Comparison of ENCODE assay signal across 20 cellular contexts in the genomic region with DNA sequence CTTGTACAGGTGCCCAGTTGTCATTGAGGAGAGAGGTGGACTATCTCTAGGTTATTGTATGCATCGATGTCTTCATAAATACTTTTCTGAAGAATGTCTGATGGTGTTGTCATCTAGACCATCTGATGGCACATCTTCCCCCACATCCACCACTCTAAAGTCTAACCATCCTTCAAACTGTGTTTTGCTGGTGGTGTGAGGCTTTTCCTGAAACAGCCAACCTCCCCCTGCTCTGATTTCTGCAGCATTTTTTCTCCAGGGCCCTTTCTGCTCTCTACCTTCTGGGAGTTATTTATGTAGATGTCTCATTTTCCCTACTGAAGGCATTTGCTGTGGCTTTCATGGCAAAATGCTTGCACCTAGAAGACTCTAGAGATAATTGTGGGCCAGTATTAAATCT. TPM values are rescaled to one million over a fixed set of nuclear protein-coding genes. Genes with fewer than 3 reads are reported as not detected.
DNase-seq lines count a peak whose midpoint lies in the region; ATAC-seq and TF ChIP-seq lines count a peak whose summit lies in the region.
"Had no signal": no experiment of that assay in that cellular context is flagged by ENCODE, and none has a peak within 500 bp of the region (broad histone marks: within the 10 kb centered on the region; RNA-seq: fewer than 3 reads in every experiment).

No MANE protein-coding gene starts in this region.

- no peak overlapping the region for H3K9ac ChIP-seq in neuronal stem cell (ENCODE audit: low read depth, low read length, poor library complexity)

- no peaks in the 10 kb centered on the region; the same call in 2 of the 3 replicates for H3K9me3 Mint-ChIP-seq in GM23338
- no peaks in the 10 kb centered on the region for H3K9me3 Mint-ChIP-seq in activated T-helper 17 cell treated with anti-CD3 and anti-CD28 coated beads, Interleukin-2, amount 50 U/mL, for 72 hours
- H3K9me3 Mint-ChIP-seq: effector memory CD8-positive, alpha-beta T cell had no signal

- no CpG with 5 or more reads among the region's 1 CpG for WGBS in neuronal stem cell (ENCODE audit: extremely low coverage in 2 of 2, insufficient read length in 2 of 2, insufficient replicate concordance in 1 of 2), 2 donors

- no peaks in the 10 kb centered on the region for H3K79me2 ChIP-seq in GM23338 (replicated peaks; ENCODE audit: insufficient read depth)

- H3F3A ChIP-seq in GM23338 (replicated peaks; ENCODE audit: low read depth), result no peaks in the 10 kb centered on the region

- H3K4me1 ChIP-seq in GM23338 (ENCODE audit: insufficient read depth) (0 out of 2 replicates have a peak, but pooled peaks cover 3% of the 10 kb centered on the region), lower lobe of right lung (peaks cover 19% of the 10 kb centered on the region), BE2C (peaks cover 5% of the 10 kb centered on the region; the same call in 1 of the 2 replicates), neuronal stem cell (ENCODE audit: control insufficient read depth in 2 of 2, insufficient read depth in 1 of 2, low read depth in 1 of 2, low read length in 2 of 2) (peaks cover 6 to 17% of the 10 kb centered on the region in 2 donors)

- peaks cover 51% of the 10 kb centered on the region for H3K27me3 Mint-ChIP-seq in GM23338 (ENCODE audit: insufficient read depth, low read depth, poor library complexity)
- H3K27me3 Mint-ChIP-seq in activated T-helper 17 cell treated with anti-CD3 and anti-CD28 coated beads, Interleukin-2, amount 50 U/mL, for 72 hours, result peaks cover 66% of the 10 kb centered on the region

- intact Hi-C loops in lower lobe of right lung (cut with DNase I), result no loop called here

- no peak overlapping the region for H2BK12ac ChIP-seq in neuronal stem cell (ENCODE audit: low read length)

- H3K4me3 ChIP-seq in GM23338, result no peak overlapping the region
- peak overlapping the region; percentile 60 for H3K4me3 ChIP-seq in lower lobe of right lung
- H3K4me3 ChIP-seq in retinal pigment epithelial cell (ENCODE audit: low read length), result peak overlapping the region; percentile 83
- H3K4me3 ChIP-seq in BE2C (ENCODE audit: low read depth, low read length), result no peak overlapping the region
- H3K4me3 ChIP-seq in neuronal stem cell (ENCODE audit: low read length in 2 of 2), result no peak overlapping the region

- H2AK5ac ChIP-seq in neuronal stem cell (ENCODE audit: low read depth, low read length), result no peak overlapping the region

- no peak overlapping the region for H3K18ac ChIP-seq in neuronal stem cell (ENCODE audit: low read length)

- no peak overlapping the region for H2BK120ac ChIP-seq in neuronal stem cell (ENCODE audit: low read depth, low read length)

- ATAC-seq in GM23338, result no peak
- ATAC-seq in activated T-helper 17 cell treated with anti-CD3 and anti-CD28 coated beads, Interleukin-2, amount 50 U/mL, for 72 hours (replicated peaks), result no peak
- no peak for ATAC-seq in lower lobe of right lung
- no peak for ATAC-seq in HG02798 (IDR thresholded peaks at IDR 0.05; ENCODE audit: poor library complexity, unreplicated experiment)
- ATAC-seq: effector memory CD8-positive, alpha-beta T cell; HCT116 had no signal

- no peaks in the 10 kb centered on the region for H3K9me2 ChIP-seq in GM23338 (ENCODE audit: insufficient read depth)

- DNase-seq in GM23338 (ENCODE audit: low spot score), result no peak
- DNase-seq in lower lobe of right lung, result no peak
- no peak for DNase-seq in retinal pigment epithelial cell (ENCODE audit: low read depth)
- no peak for DNase-seq in activated effector memory CD4-positive, alpha-beta T cell treated with Interleukin-2 at 50 U/mL for 16 hours
- DNase-seq in BE2C, result no peak
- no peak for DNase-seq in neuronal stem cell (ENCODE audit: low spot score)
- DNase-seq: activated CD4-positive, CD25-positive, alpha-beta regulatory T cell treated with anti-CD3 and anti-CD28 coated beads, Interleukin-2, amount 50 U/mL, for 72 hours; AML-193; central memory CD4-positive, alpha-beta T cell; effector memory CD8-positive, alpha-beta T cell; hippocampal formation; islet precursor cell; mesenchymal stem cell; NCI-H1048; NCI-H2081 treated with DMSO at 0.1 percent for 48 hours; NCI-H510A treated with DMSO at 0.1 percent for 48 hours; stimulated activated CD4-positive, alpha-beta T cell treated with anti-CD3 and anti-CD28 coated beads, Interleukin-4, amount 100 ng/mL, for 24 hours had no signal

- no peak overlapping the region for H3K27ac ChIP-seq in GM23338 (ENCODE audit: low read depth)
- H3K27ac ChIP-seq in lower lobe of right lung, result no peak overlapping the region
- H3K27ac ChIP-seq in neuronal stem cell (replicated peaks; ENCODE audit: low read length), result no peak overlapping the region

- no peak overlapping the region for H3K14ac ChIP-seq in neuronal stem cell (ENCODE audit: low read length)

- H3K36me3 Mint-ChIP-seq in GM23338 (ENCODE audit: low read depth), result no peaks in the 10 kb centered on the region; the same call in 2 of the 3 replicates
- peaks cover 7% of the 10 kb centered on the region for H3K36me3 Mint-ChIP-seq in activated T-helper 17 cell treated with anti-CD3 and anti-CD28 coated beads, Interleukin-2, amount 50 U/mL, for 72 hours (ENCODE audit: low read depth)

- no peak overlapping the region for H4K8ac ChIP-seq in neuronal stem cell (ENCODE audit: low read depth, low read length)

- H3K36me3 ChIP-seq in GM23338 (ENCODE audit: insufficient read depth) (no peaks in the 10 kb centered on the region), lower lobe of right lung (no peaks in the 10 kb centered on the region), BE2C (no peaks in the 10 kb centered on the region), neuronal stem cell (replicated peaks in 1 of 2; ENCODE audit: control insufficient read depth in 2 of 2, insufficient read depth in 2 of 2, low read length in 2 of 2) (no peaks in the 10 kb centered on the region)

- peaks cover 74% of the 10 kb centered on the region for H3K27me3 ChIP-seq in GM23338 (ENCODE audit: insufficient read depth)
- peaks cover 18% of the 10 kb centered on the region for H3K27me3 ChIP-seq in lower lobe of right lung (ENCODE audit: low read depth)
- H3K27me3 ChIP-seq in BE2C, result peaks cover 12% of the 10 kb centered on the region
- H3K27me3 ChIP-seq in neuronal stem cell (ENCODE audit: control insufficient read depth in 3 of 3, insufficient read depth in 3 of 3, low read depth in 1 of 3, low read length in 3 of 3), result peaks cover 2 to 26% (median 16%) of the 10 kb centered on the region in 3 experiments

- no peak overlapping the region for H3K23ac ChIP-seq in neuronal stem cell (ENCODE audit: low read depth, low read length, poor library complexity)

- H4K20me1 ChIP-seq in GM23338 (replicated peaks; ENCODE audit: insufficient read depth), result peaks cover 3% of the 10 kb centered on the region; the same call in 1 of the 2 replicates

- H3K9me3 ChIP-seq in lower lobe of right lung (no peaks in the 10 kb centered on the region), BE2C (no peaks in the 10 kb centered on the region), neuronal stem cell (replicated peaks in 1 of 2; ENCODE audit: control insufficient read depth in 2 of 2, insufficient read depth in 1 of 2, low read depth in 1 of 2, low read length in 2 of 2) (no peaks in the 10 kb centered on the region)

- peak overlapping the region; percentile 68; the same call in 2 of the 3 replicates for H3K4me3 Mint-ChIP-seq in GM23338
- H3K4me3 Mint-ChIP-seq in activated T-helper 17 cell treated with anti-CD3 and anti-CD28 coated beads, Interleukin-2, amount 50 U/mL, for 72 hours, result peak overlapping the region; percentile 10
- H3K4me3 Mint-ChIP-seq: effector memory CD8-positive, alpha-beta T cell had no signal

- H2BK5ac ChIP-seq in neuronal stem cell (ENCODE audit: low read length), result no peak overlapping the region

- TF ChIP-seq CTCF in GM23338 (conservative IDR thresholded peaks at IDR 0.05; ENCODE audit: low read depth in 2 of 2), result no peak
- no peak for TF ChIP-seq CTCF in lower lobe of right lung (IDR thresholded peaks at IDR 0.05)
- TF ChIP-seq CTCF in retinal pigment epithelial cell (conservative IDR thresholded peaks at IDR 0.05; ENCODE audit: low read depth, low read length), result no peak
- no peak for TF ChIP-seq CTCF in BE2C (IDR thresholded peaks at IDR 0.05; ENCODE audit: low read depth, low read length)

- H3K4ac ChIP-seq in neuronal stem cell (ENCODE audit: low read length), result no peak overlapping the region

- no peak overlapping the region for H4K91ac ChIP-seq in neuronal stem cell (ENCODE audit: low read depth, low read length, poor library complexity)

- no peaks in the 10 kb centered on the region for H3K79me1 ChIP-seq in neuronal stem cell (ENCODE audit: low read depth, low read length)

- H2AFZ ChIP-seq in GM23338, result no peak overlapping the region
- H2AFZ ChIP-seq in neuronal stem cell (ENCODE audit: low read length), result no peak overlapping the region

- H3K4me2 ChIP-seq in GM23338 (0 out of 2 replicates have a peak overlapping the region, but pooled peaks have one; percentile 86), neuronal stem cell (ENCODE audit: insufficient read depth, low read length, poor library complexity, severe bottlenecking) (no peak overlapping the region)

- H3K27ac Mint-ChIP-seq in GM23338, result no peak overlapping the region
- H3K27ac Mint-ChIP-seq in activated T-helper 17 cell treated with anti-CD3 and anti-CD28 coated beads, Interleukin-2, amount 50 U/mL, for 72 hours, result no peak overlapping the region
- H3K27ac Mint-ChIP-seq: effector memory CD8-positive, alpha-beta T cell had no signal

- H2BK15ac ChIP-seq in neuronal stem cell (ENCODE audit: low read length), result no peak overlapping the region

- H3K4me1 Mint-ChIP-seq in GM23338, result peaks cover 17% of the 10 kb centered on the region; the same call in 2 of the 3 replicates
- peaks cover 7% of the 10 kb centered on the region for H3K4me1 Mint-ChIP-seq in activated T-helper 17 cell treated with anti-CD3 and anti-CD28 coated beads, Interleukin-2, amount 50 U/mL, for 72 hours

TF ChIP-seq in GM23338, 12 proteins besides CTCF, POLR2A, EP300 and RAD21 (continues in another document):
- TF ChIP-seq EZH2phosphoT487 (IDR thresholded peaks at IDR 0.05; ENCODE audit: unreplicated experiment) (no peak), NANOG (IDR thresholded peaks at IDR 0.05; ENCODE audit: borderline replicate concordance) (no peak)

RNA-seq across cellular contexts. Expression of a gene that starts 1.5 kb away (rescaled TPM):
- total RNA-seq in GM23338 (2014; rRNA removed; shearing (Covaris generic)), result 0.08 and 0.10 TPM in 2 replicates
- 0.49 and 0.58 TPM in 2 replicates for polyA plus RNA-seq in GM23338 (2016; fragmentation: Nextera tagmentation; extraction: Ambion mirVana)
- under 1 TPM; 0.08 to 0.09 TPM for total RNA-seq in activated T-helper 17 cell treated with anti-CD3 and anti-CD28 coated beads, Interleukin-2, amount 50 U/mL, for 72 hours
- 10.5 TPM for total RNA-seq in lower lobe of right lung
- 1.7 TPM for polyA plus RNA-seq in BE2C (2012; ENCODE audit: insufficient read depth, insufficient read length, low read depth)
- 1.4 TPM for polyA plus RNA-seq in neuronal stem cell (2013, experiment 1 of 2)
- polyA plus RNA-seq in neuronal stem cell (2013, experiment 2 of 2), result 1.3 TPM

Comparison
In these comparisons a context has a peak if more than half of its experiments do, and no peak if none do; other contexts are left out.
1. H3K4me3 ChIP-seq: peak in lower lobe of right lung (single experiment) and retinal pigment epithelial cell (single experiment); none in GM23338 (single experiment), BE2C (single experiment) and neuronal stem cell (0 of 2).
2. RNA of a gene that starts 1.5 kb away (total RNA-seq): 10.5 TPM in lower lobe of right lung (single experiment); 0.08 to 0.10 TPM in GM23338 and 0.08 to 0.09 TPM in activated T-helper 17 cell treated with anti-CD3 and anti-CD28 coated beads, Interleukin-2, amount 50 U/mL, for 72 hours; every median in the first group is over 10 times any median in the second.